18 cellular contexts compared by ENCODE assay signal in genomic region chr4:13540446-13541175, GRCh38. TPM values are rescaled to one million over a fixed set of nuclear protein-coding genes. Genes with fewer than 3 reads are reported as not detected.
DNase-seq lines count a peak whose midpoint lies in the region; ATAC-seq and TF ChIP-seq lines count a peak whose summit lies in the region.
"Had no signal": no experiment of that assay in that cellular context is flagged by ENCODE, and none has a peak within 500 bp of the region (broad histone marks: within the 10 kb centered on the region; RNA-seq: fewer than 3 reads in every experiment).

No MANE protein-coding gene starts in this region.

- POLR2A ChIA-PET in activated CD4-positive, alpha-beta T cell treated with anti-CD3 and anti-CD28 coated beads, Interleukin-2, amount 10 ng/mL, durations not matched to agents 7 days and 5 days (lab: Charles Lee), result no interaction called here
- POLR2A ChIA-PET in A673 (lab: Charles Lee; ENCODE audit: low non-redundant PET), result no interaction called here

- H3K36me3 Mint-ChIP-seq in activated CD4-positive, alpha-beta T cell treated with anti-CD3 and anti-CD28 coated beads, Interleukin-2, amount 10 ng/mL, durations not matched to agents 7 days and 5 days (ENCODE audit: low read depth), result peaks cover 15% of the 10 kb centered on the region
- H3K36me3 Mint-ChIP-seq in activated T-helper 17 cell treated with anti-CD3 and anti-CD28 coated beads, Interleukin-2, amount 50 U/mL, for 72 hours (ENCODE audit: low read depth), result peaks cover 41% of the 10 kb centered on the region
- peaks cover 6 to 20% of the 10 kb centered on the region in 2 donors for H3K36me3 Mint-ChIP-seq in stimulated activated naive B cell treated with anti-CD40 and anti-IgM and Interleukin-4, amounts not matched to agents 10 μg/mL and 1 μg/mL and 100 μg/mL, for 72 hours

- H3K27ac Mint-ChIP-seq in activated CD4-positive, alpha-beta T cell treated with anti-CD3 and anti-CD28 coated beads, Interleukin-2, amount 10 ng/mL, durations not matched to agents 7 days and 5 days, result peak overlapping the region; percentile 58
- H3K27ac Mint-ChIP-seq in activated T-helper 17 cell treated with anti-CD3 and anti-CD28 coated beads, Interleukin-2, amount 50 U/mL, for 72 hours, result no peak overlapping the region
- peak overlapping the region; percentile 88 for H3K27ac Mint-ChIP-seq in stimulated activated naive B cell treated with anti-CD40 and anti-IgM and Interleukin-4, amounts not matched to agents 10 μg/mL and 1 μg/mL and 100 μg/mL, for 72 hours
- H3K27ac Mint-ChIP-seq: HFFc6 had no signal

- no peak overlapping the region for H3K4me3 ChIP-seq in A673 (ENCODE audit: low read depth, low read length, poor library complexity, severe bottlenecking)
- H3K4me3 ChIP-seq: Peyer's patch, tibial nerve had no signal

- H3K27me3 Mint-ChIP-seq in activated CD4-positive, alpha-beta T cell treated with anti-CD3 and anti-CD28 coated beads, Interleukin-2, amount 10 ng/mL, durations not matched to agents 7 days and 5 days, result peaks cover 83% of the 10 kb centered on the region
- peaks cover 61% of the 10 kb centered on the region for H3K27me3 Mint-ChIP-seq in activated T-helper 17 cell treated with anti-CD3 and anti-CD28 coated beads, Interleukin-2, amount 50 U/mL, for 72 hours
- peaks cover 69 to 83% of the 10 kb centered on the region in 2 donors for H3K27me3 Mint-ChIP-seq in stimulated activated naive B cell treated with anti-CD40 and anti-IgM and Interleukin-4, amounts not matched to agents 10 μg/mL and 1 μg/mL and 100 μg/mL, for 72 hours

- H3K27ac ChIP-seq in A673 (ENCODE audit: low read depth, low read length, poor library complexity, severe bottlenecking), result no peak overlapping the region
- H3K27ac ChIP-seq: Peyer's patch, tibial nerve had no signal

- peaks cover 19% of the 10 kb centered on the region for H3K4me1 Mint-ChIP-seq in activated CD4-positive, alpha-beta T cell treated with anti-CD3 and anti-CD28 coated beads, Interleukin-2, amount 10 ng/mL, durations not matched to agents 7 days and 5 days
- peaks cover 13% of the 10 kb centered on the region for H3K4me1 Mint-ChIP-seq in activated T-helper 17 cell treated with anti-CD3 and anti-CD28 coated beads, Interleukin-2, amount 50 U/mL, for 72 hours
- H3K4me1 Mint-ChIP-seq in stimulated activated naive B cell treated with anti-CD40 and anti-IgM and Interleukin-4, amounts not matched to agents 10 μg/mL and 1 μg/mL and 100 μg/mL, for 72 hours, result peaks cover 18 to 48% of the 10 kb centered on the region in 2 donors

- no peak for TF ChIP-seq CTCF in A673 (conservative IDR thresholded peaks at IDR 0.05; ENCODE audit: low read depth, low read length)

- DNase-seq in activated CD4-positive, alpha-beta T cell treated with anti-CD3 and anti-CD28 coated beads, Interleukin-2, amount 10 ng/mL, durations not matched to agents 7 days and 5 days, result no peak
- no peak for DNase-seq in activated CD4-positive, alpha-beta T cell treated with anti-CD3 and anti-CD28 coated beads for 4 hours
- DNase-seq in left kidney (ENCODE audit: low read depth, low spot score) (peak; percentile 1), A673 (ENCODE audit: low spot score) (no peak)
- DNase-seq in stimulated activated naive B cell treated with anti-CD40 and anti-IgM and Interleukin-4, amounts not matched to agents 10 μg/mL and 1 μg/mL and 100 μg/mL, for 72 hours, result no peak
- DNase-seq: activated CD4-positive, CD25-positive, alpha-beta regulatory T cell; Caco-2; effector CD4-positive, alpha-beta T cell; HFFc6; left ventricle myocardium superior; NCI-H82; Peyer's patch; stimulated activated CD4-positive, alpha-beta T cell treated with anti-CD3 and anti-CD28 coated beads, Interleukin-4, amount 100 ng/mL, for 24 hours had no signal

- no peak overlapping the region for H3K4me3 Mint-ChIP-seq in activated CD4-positive, alpha-beta T cell treated with anti-CD3 and anti-CD28 coated beads, Interleukin-2, amount 10 ng/mL, durations not matched to agents 7 days and 5 days
- peak overlapping the region; percentile 9 for H3K4me3 Mint-ChIP-seq in activated T-helper 17 cell treated with anti-CD3 and anti-CD28 coated beads, Interleukin-2, amount 50 U/mL, for 72 hours
- H3K4me3 Mint-ChIP-seq in stimulated activated naive B cell treated with anti-CD40 and anti-IgM and Interleukin-4, amounts not matched to agents 10 μg/mL and 1 μg/mL and 100 μg/mL, for 72 hours, result no peak overlapping the region

- no peak for ATAC-seq in activated T-helper 17 cell treated with anti-CD3 and anti-CD28 coated beads, Interleukin-2, amount 50 U/mL, for 72 hours (replicated peaks)
- no peak for ATAC-seq in stimulated activated naive B cell treated with anti-CD40 and anti-IgM and Interleukin-4, amounts not matched to agents 10 μg/mL and 1 μg/mL and 100 μg/mL, for 72 hours (replicated peaks)
- ATAC-seq in GM18517 (IDR thresholded peaks at IDR 0.05; ENCODE audit: unreplicated experiment), result no peak
- no peak for ATAC-seq in GM19397 (IDR thresholded peaks at IDR 0.05; ENCODE audit: unreplicated experiment)
- ATAC-seq: HepG2, left ventricle myocardium superior had no signal

- CTCF ChIA-PET in activated CD4-positive, alpha-beta T cell treated with anti-CD3 and anti-CD28 coated beads, Interleukin-2, amount 10 ng/mL, durations not matched to agents 7 days and 5 days (lab: Charles Lee), result interaction anchor here (0.7 to 1.2 kb wide), 2 partner anchors 12 to 19 kb away, joined by 3 to 4 read pairs; no protein-coding TSS in a partner anchor
- CTCF ChIA-PET in A673 (lab: Charles Lee), result no interaction called here

- no peaks in the 10 kb centered on the region for H3K9me3 ChIP-seq in A673 (ENCODE audit: low read depth, low read length, poor library complexity, severe bottlenecking)
- H3K9me3 ChIP-seq: Caco-2 had no signal

- H3K4me1 ChIP-seq in A673 (ENCODE audit: insufficient read depth, low read length, poor library complexity, severe bottlenecking), result peaks cover 5% of the 10 kb centered on the region
- H3K4me1 ChIP-seq: Caco-2 had no signal

- intact Hi-C loops in A673 (cut with micrococcal nuclease; ENCODE audit: unreplicated experiment), result no loop called here

- H3K36me3 ChIP-seq in A673 (ENCODE audit: insufficient read depth, low read length, poor library complexity, severe bottlenecking), result no peaks in the 10 kb centered on the region
- H3K36me3 ChIP-seq: Peyer's patch, tibial nerve had no signal

- peaks cover 5% of the 10 kb centered on the region for H3K27me3 ChIP-seq in A673 (replicated peaks; ENCODE audit: insufficient read depth, low read depth, low read length, poor library complexity)

- peaks cover 3% of the 10 kb centered on the region for H3K9me3 Mint-ChIP-seq in activated CD4-positive, alpha-beta T cell treated with anti-CD3 and anti-CD28 coated beads, Interleukin-2, amount 10 ng/mL, durations not matched to agents 7 days and 5 days
- peaks cover 6% of the 10 kb centered on the region for H3K9me3 Mint-ChIP-seq in activated T-helper 17 cell treated with anti-CD3 and anti-CD28 coated beads, Interleukin-2, amount 50 U/mL, for 72 hours
- H3K9me3 Mint-ChIP-seq in stimulated activated naive B cell treated with anti-CD40 and anti-IgM and Interleukin-4, amounts not matched to agents 10 μg/mL and 1 μg/mL and 100 μg/mL, for 72 hours, result peaks cover 5 to 8% of the 10 kb centered on the region in 2 donors
- H3K9me3 Mint-ChIP-seq: HFFc6 had no signal

- BruUV-seq in A673 (replicated peaks; lab: Mats Ljungman, UMichigan), result no TSS peak

RNA-seq across cellular contexts. Expression of gene NKX3-2, which starts 3.7 kb away (rescaled TPM):
- total RNA-seq in activated CD4-positive, alpha-beta T cell treated with anti-CD3 and anti-CD28 coated beads, Interleukin-2, amount 10 ng/mL, durations not matched to agents 7 days and 5 days, result not detected
- not detected for total RNA-seq in activated T-helper 17 cell treated with anti-CD3 and anti-CD28 coated beads, Interleukin-2, amount 50 U/mL, for 72 hours
- 2.4 and 3.1 TPM in 2 replicates for total RNA-seq in A673 (2021)
- total RNA-seq: left ventricle myocardium superior had no signal

RNA-seq across cellular contexts. Expression of gene RAB28, which starts 56.5 kb away (rescaled TPM):
- total RNA-seq in activated CD4-positive, alpha-beta T cell treated with anti-CD3 and anti-CD28 coated beads, Interleukin-2, amount 10 ng/mL, durations not matched to agents 7 days and 5 days, result 10 to 100 TPM; 14.6 to 17.3 TPM
- 10 to 100 TPM in 1 of 2 donors, 1 to 10 TPM in 1; 10.0 to 14.5 TPM for total RNA-seq in activated T-helper 17 cell treated with anti-CD3 and anti-CD28 coated beads, Interleukin-2, amount 50 U/mL, for 72 hours
- 22.6 and 24.8 TPM in 2 replicates for total RNA-seq in A673 (2021)
